ENCODE assay signal across 16 cellular contexts in the genomic region with DNA sequence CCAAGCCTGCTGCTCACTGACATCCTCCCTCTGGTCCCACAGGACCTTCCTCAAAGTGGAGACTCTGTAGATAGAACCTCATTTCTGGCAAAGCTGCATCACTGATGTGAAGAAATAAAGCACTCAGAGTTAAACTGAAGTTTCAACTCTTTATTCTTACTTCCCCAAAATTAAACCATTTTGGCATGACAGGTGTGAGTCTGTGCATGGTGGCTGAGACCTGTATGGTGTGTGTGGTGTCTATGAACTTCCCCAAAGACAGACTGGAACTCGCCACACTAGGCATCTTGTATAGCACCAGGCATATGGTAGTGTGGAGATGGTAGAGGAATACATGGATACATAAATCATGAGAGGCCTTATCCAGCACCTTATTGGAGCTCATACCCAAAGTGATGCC. TPM values are rescaled to one million over a fixed set of nuclear protein-coding genes. Genes with fewer than 3 reads are reported as not detected.
DNase-seq lines count a peak whose midpoint lies in the region; ATAC-seq and TF ChIP-seq lines count a peak whose summit lies in the region.
"Had no signal": no experiment of that assay in that cellular context is flagged by ENCODE, and none has a peak within 500 bp of the region (broad histone marks: within the 10 kb centered on the region; RNA-seq: fewer than 3 reads in every experiment).

No MANE protein-coding gene starts in this region.

- intact Hi-C loops in posterior vena cava (cut with DNase I): no loop called here
- intact Hi-C loops in activated naive CD4-positive, alpha-beta T cell treated with anti-CD3 and anti-CD28 coated beads for 36 hours (cut with micrococcal nuclease): no loop called here

- no peak overlapping the region for H2AFZ ChIP-seq in SU-DHL-6 (ENCODE audit: low read depth, low read length, severe bottlenecking)

- no peaks in the 10 kb centered on the region for H4K20me1 ChIP-seq in SU-DHL-6 (ENCODE audit: low read depth, low read length)

- H3K9me3 Mint-ChIP-seq in activated naive CD4-positive, alpha-beta T cell treated with anti-CD3 and anti-CD28 coated beads for 36 hours: peaks cover 2% of the 10 kb centered on the region

- ATAC-seq in GM18502 (IDR thresholded peaks at IDR 0.05; ENCODE audit: poor library complexity, unreplicated experiment) (peak; percentile 77), GM19397 (IDR thresholded peaks at IDR 0.05; ENCODE audit: unreplicated experiment) (peak; percentile 53), HG02852 (IDR thresholded peaks at IDR 0.05; ENCODE audit: unreplicated experiment) (peak; percentile 78)
- ATAC-seq: K562 had no signal

- H3K79me2 ChIP-seq in SU-DHL-6 (ENCODE audit: insufficient read depth, low read length): no peaks in the 10 kb centered on the region

- no peak overlapping the region for H3K4me3 Mint-ChIP-seq in activated naive CD4-positive, alpha-beta T cell treated with anti-CD3 and anti-CD28 coated beads for 36 hours
- H3K4me3 Mint-ChIP-seq: activated CD4-positive, alpha-beta memory T cell treated with anti-CD3 and anti-CD28 coated beads, Interleukin-2, amount 10 ng/mL, durations not matched to agents 7 days and 5 days had no signal

- H3K4me3 ChIP-seq in SU-DHL-6 (ENCODE audit: insufficient read depth, low read length, poor library complexity, severe bottlenecking): no peak overlapping the region
- H3K4me3 ChIP-seq: K562, uterus had no signal

- H3K9me2 ChIP-seq in SU-DHL-6 (replicated peaks; ENCODE audit: insufficient read depth, low read length): no peaks in the 10 kb centered on the region

- no peaks in the 10 kb centered on the region for H3K4me1 Mint-ChIP-seq in activated naive CD4-positive, alpha-beta T cell treated with anti-CD3 and anti-CD28 coated beads for 36 hours (ENCODE audit: low read depth)
- H3K4me1 Mint-ChIP-seq: activated CD4-positive, alpha-beta memory T cell treated with anti-CD3 and anti-CD28 coated beads, Interleukin-2, amount 10 ng/mL, durations not matched to agents 7 days and 5 days had no signal

- no peaks in the 10 kb centered on the region for H3K27me3 ChIP-seq in SU-DHL-6 (ENCODE audit: low read length)
- H3K27me3 ChIP-seq: uterus had no signal

- H3K4me2 ChIP-seq in SU-DHL-6 (ENCODE audit: low read depth, low read length, poor library complexity, severe bottlenecking): peak overlapping the region; percentile 30

- TF ChIP-seq CTCF in SU-DHL-6 (IDR thresholded peaks at IDR 0.05; ENCODE audit: insufficient read depth, low read length, poor library complexity, severe bottlenecking): no peak

- H3K27ac Mint-ChIP-seq in activated naive CD4-positive, alpha-beta T cell treated with anti-CD3 and anti-CD28 coated beads for 36 hours: no peak overlapping the region
- H3K27ac Mint-ChIP-seq: activated CD4-positive, alpha-beta memory T cell treated with anti-CD3 and anti-CD28 coated beads, Interleukin-2, amount 10 ng/mL, durations not matched to agents 7 days and 5 days had no signal

- no peak for DNase-seq in posterior vena cava (ENCODE audit: low spot score)
- no peak for DNase-seq in NCI-H1417 treated with DMSO at 0.1 percent for 48 hours (lab: John Stamatoyannopoulos, UW)
- no peak for DNase-seq in activated naive CD4-positive, alpha-beta T cell treated with anti-CD3 and anti-CD28 coated beads for 36 hours
- DNase-seq in NCI-H1105 (lab: John Stamatoyannopoulos, UW): no peak
- DNase-seq: activated CD4-positive, alpha-beta memory T cell treated with anti-CD3 and anti-CD28 coated beads, Interleukin-2, amount 10 ng/mL, durations not matched to agents 7 days and 5 days; activated naive CD4-positive, alpha-beta T cell; kidney; NCI-H2029; NCI-H774; T-helper 9 cell; uterus had no signal

- CTCF ChIA-PET in activated naive CD4-positive, alpha-beta T cell treated with anti-CD3 and anti-CD28 coated beads for 36 hours (lab: Charles Lee): no interaction called here

- peak overlapping the region; percentile 71 for H3K27ac ChIP-seq in SU-DHL-6 (ENCODE audit: low read depth, low read length)
- H3K27ac ChIP-seq: uterus had no signal

- peaks cover 3% of the 10 kb centered on the region for H3K36me3 ChIP-seq in SU-DHL-6 (ENCODE audit: low read length)
- H3K36me3 ChIP-seq: uterus had no signal

- H3K9me3 ChIP-seq in SU-DHL-6 (ENCODE audit: insufficient read depth, low read length): peaks cover 8% of the 10 kb centered on the region; the same call in 1 of the 2 replicates
- H3K9me3 ChIP-seq: uterus had no signal

- H3K27me3 Mint-ChIP-seq in activated naive CD4-positive, alpha-beta T cell treated with anti-CD3 and anti-CD28 coated beads for 36 hours (ENCODE audit: low read depth): no peaks in the 10 kb centered on the region

- H3K36me3 Mint-ChIP-seq in activated naive CD4-positive, alpha-beta T cell treated with anti-CD3 and anti-CD28 coated beads for 36 hours (ENCODE audit: low read depth): no peaks in the 10 kb centered on the region

- H3K9ac ChIP-seq in SU-DHL-6 (ENCODE audit: low read length): no peak overlapping the region

- H3F3A ChIP-seq in SU-DHL-6 (ENCODE audit: insufficient read depth): peaks cover 47% of the 10 kb centered on the region

RNA-seq across cellular contexts. Expression of a gene that starts 6.6 kb away (rescaled TPM):
- total RNA-seq in posterior vena cava: 10 to 100 TPM in 1 of 2 donors, 1 to 10 TPM in 1; 6.8 to 13.2 TPM
- total RNA-seq in activated naive CD4-positive, alpha-beta T cell treated with anti-CD3 and anti-CD28 coated beads for 36 hours: under 1 TPM; 0.20 to 0.29 TPM

Comparison
In these comparisons a context has a peak if more than half of its experiments do, and no peak if none do; other contexts are left out.
1. RNA of a gene that starts 6.6 kb away (total RNA-seq): 6.8 to 13.2 TPM in posterior vena cava; 0.20 to 0.29 TPM in activated naive CD4-positive, alpha-beta T cell treated with anti-CD3 and anti-CD28 coated beads for 36 hours; every median in the first group is over 4 times any median in the second.
2. Peak in every context shown above with its lines, with median percentiles within 50 percentile points of each other: ATAC-seq.